8 cellular contexts compared by ENCODE assay signal in genomic region chr4:4856071-4857000, GRCh38. TPM values are rescaled to one million over a fixed set of nuclear protein-coding genes. Genes with fewer than 3 reads are reported as not detected.
DNase-seq lines count a peak whose midpoint lies in the region; ATAC-seq and TF ChIP-seq lines count a peak whose summit lies in the region.

No MANE protein-coding gene starts in this region.

- H3K36me3 ChIP-seq in upper lobe of right lung: no peaks in the 10 kb centered on the region
- no peaks in the 10 kb centered on the region for H3K36me3 ChIP-seq in gastroesophageal sphincter

- DNase-seq in activated naive CD4-positive, alpha-beta T cell treated with anti-CD3 and anti-CD28 coated beads for 36 hours: no peak
- DNase-seq in activated naive CD4-positive, alpha-beta T cell treated with Interleukin-2 at 50 U/mL for 16 hours: no peak
- DNase-seq in left kidney (ENCODE audit: low read depth, low spot score) (peak; percentile 77), upper lobe of right lung (peak; percentile 62), NCI-H2029 (lab: John Stamatoyannopoulos, UW) (no peak)

- TF ChIP-seq POLR2A in gastroesophageal sphincter (IDR thresholded peaks at IDR 0.05): no peak

- peak overlapping the region; percentile 60 for H3K4me3 Mint-ChIP-seq in activated naive CD4-positive, alpha-beta T cell treated with anti-CD3 and anti-CD28 coated beads for 36 hours
- peak overlapping the region; percentile 65 for H3K4me3 Mint-ChIP-seq in activated naive CD4-positive, alpha-beta T cell treated with anti-CD3 and anti-CD28 coated beads, Interleukin-2, amount 50 U/mL, for 24 hours

- H3K27ac ChIP-seq in upper lobe of right lung (no peak overlapping the region), gastroesophageal sphincter (no peak overlapping the region)

- ATAC-seq in upper lobe of right lung (no peak), gastroesophageal sphincter (no peak), GM18502 (IDR thresholded peaks at IDR 0.05; ENCODE audit: poor library complexity, unreplicated experiment) (no peak)

- CTCF ChIA-PET in activated naive CD4-positive, alpha-beta T cell treated with anti-CD3 and anti-CD28 coated beads for 36 hours (lab: Charles Lee): interaction anchor here (0.7 kb wide), 1 partner anchor 278 kb away, joined by 3 read pairs; no protein-coding TSS in a partner anchor

- no peak for TF ChIP-seq EP300 in gastroesophageal sphincter (IDR thresholded peaks at IDR 0.05)

- no peaks in the 10 kb centered on the region for H3K36me3 Mint-ChIP-seq in activated naive CD4-positive, alpha-beta T cell treated with anti-CD3 and anti-CD28 coated beads for 36 hours (ENCODE audit: low read depth)
- peaks cover 1% of the 10 kb centered on the region for H3K36me3 Mint-ChIP-seq in activated naive CD4-positive, alpha-beta T cell treated with anti-CD3 and anti-CD28 coated beads, Interleukin-2, amount 50 U/mL, for 24 hours

- no peaks in the 10 kb centered on the region for H3K9me3 Mint-ChIP-seq in activated naive CD4-positive, alpha-beta T cell treated with anti-CD3 and anti-CD28 coated beads for 36 hours
- no peaks in the 10 kb centered on the region for H3K9me3 Mint-ChIP-seq in activated naive CD4-positive, alpha-beta T cell treated with anti-CD3 and anti-CD28 coated beads, Interleukin-2, amount 50 U/mL, for 24 hours

- TF ChIP-seq CTCF in upper lobe of right lung (IDR thresholded peaks at IDR 0.05) (no peak), gastroesophageal sphincter (IDR thresholded peaks at IDR 0.05) (no peak)

- H3K27me3 ChIP-seq in upper lobe of right lung (peaks cover 94% of the 10 kb centered on the region), gastroesophageal sphincter (peaks cover 100% of the 10 kb centered on the region)

- 1 to 19% methylated on average over 8 to 15 of the region's 61 CpGs for WGBS in gastroesophageal sphincter (ENCODE audit: low coverage in 1 of 2), 2 donors

- H3K27ac Mint-ChIP-seq in activated naive CD4-positive, alpha-beta T cell treated with anti-CD3 and anti-CD28 coated beads for 36 hours: no peak overlapping the region
- H3K27ac Mint-ChIP-seq in activated naive CD4-positive, alpha-beta T cell treated with anti-CD3 and anti-CD28 coated beads, Interleukin-2, amount 50 U/mL, for 24 hours: peak overlapping the region; percentile 43

- intact Hi-C loops in activated naive CD4-positive, alpha-beta T cell treated with anti-CD3 and anti-CD28 coated beads for 36 hours (cut with micrococcal nuclease): loop anchor here (1.0 to 10.0 kb wide), 4 partner anchors 9 to 469 kb away; partner anchors contain the start of gene NSG1
- intact Hi-C loops in upper lobe of right lung (cut with DNase I): no loop called here

- peaks cover 29% of the 10 kb centered on the region for H3K4me1 ChIP-seq in upper lobe of right lung
- peaks cover 0 to 82% (median 35%) of the 10 kb centered on the region in 3 donors for H3K4me1 ChIP-seq in gastroesophageal sphincter

- H3K9me3 ChIP-seq in upper lobe of right lung (no peaks in the 10 kb centered on the region), gastroesophageal sphincter (peaks cover 0 to 3% (median 0%) of the 10 kb centered on the region in 3 donors)

- H3K4me3 ChIP-seq in upper lobe of right lung (peak overlapping the region; percentile 28), gastroesophageal sphincter (peak overlapping the region in 1 of 2 donors; percentile 40)

- H3K27me3 Mint-ChIP-seq in activated naive CD4-positive, alpha-beta T cell treated with anti-CD3 and anti-CD28 coated beads for 36 hours (ENCODE audit: low read depth): peaks cover 79% of the 10 kb centered on the region
- H3K27me3 Mint-ChIP-seq in activated naive CD4-positive, alpha-beta T cell treated with anti-CD3 and anti-CD28 coated beads, Interleukin-2, amount 50 U/mL, for 24 hours: peaks cover 45% of the 10 kb centered on the region

- peaks cover 50% of the 10 kb centered on the region for H3K4me1 Mint-ChIP-seq in activated naive CD4-positive, alpha-beta T cell treated with anti-CD3 and anti-CD28 coated beads for 36 hours (ENCODE audit: low read depth)
- H3K4me1 Mint-ChIP-seq in activated naive CD4-positive, alpha-beta T cell treated with anti-CD3 and anti-CD28 coated beads, Interleukin-2, amount 50 U/mL, for 24 hours: peaks cover 43% of the 10 kb centered on the region

RNA-seq across cellular contexts. Expression of gene MSX1, which starts 3.1 kb away (rescaled TPM):
- not detected for total RNA-seq in activated naive CD4-positive, alpha-beta T cell treated with anti-CD3 and anti-CD28 coated beads for 36 hours
- total RNA-seq in upper lobe of right lung: 2.5 TPM
- total RNA-seq in gastroesophageal sphincter: 1 to 10 TPM; 2.0 to 5.3 (median 2.4) TPM

Comparison
In these comparisons a context has a peak if more than half of its experiments do, and no peak if none do; other contexts are left out.
1. DNase-seq: peak in left kidney (single experiment) and upper lobe of right lung (single experiment); none in activated naive CD4-positive, alpha-beta T cell treated with anti-CD3 and anti-CD28 coated beads for 36 hours (single experiment), activated naive CD4-positive, alpha-beta T cell treated with Interleukin-2 at 50 U/mL for 16 hours (single experiment) and NCI-H2029 (single experiment).